In the genomic region with DNA sequence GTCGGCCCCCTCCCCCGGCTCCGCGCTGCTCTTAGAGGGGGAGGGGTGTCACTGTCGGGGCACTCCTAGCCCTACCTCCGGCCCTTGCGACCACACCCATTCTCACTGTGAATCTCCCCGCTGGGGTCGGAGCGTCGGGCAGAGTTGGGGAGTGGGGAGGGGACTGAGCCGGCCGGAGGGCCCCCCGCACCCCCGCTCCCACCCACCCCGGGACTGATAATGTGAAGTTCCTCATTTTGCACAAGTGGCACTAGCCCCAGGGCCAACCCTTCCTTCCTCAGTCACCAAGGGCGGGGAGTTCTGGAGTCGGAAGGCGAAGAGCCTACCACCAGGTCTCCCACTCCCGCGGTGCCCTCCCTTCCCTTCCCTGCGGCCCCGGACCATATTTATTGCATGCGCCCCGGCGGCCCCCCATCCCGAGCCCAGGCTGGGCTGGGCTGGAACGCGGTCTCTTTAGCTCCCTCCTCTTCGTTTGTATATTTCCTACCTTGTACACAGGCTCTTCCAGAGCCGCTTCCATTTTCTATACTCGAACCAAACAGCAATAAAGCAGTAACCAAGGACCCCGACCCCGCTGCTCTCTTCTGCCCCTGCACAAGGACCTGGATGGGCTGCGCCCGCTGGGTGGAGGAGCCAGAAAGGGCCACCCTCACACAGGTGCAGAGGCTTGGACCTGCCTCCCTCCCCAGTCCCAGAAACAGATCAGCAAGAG, we compare ENCODE assay signal across 8 cellular contexts. TPM values are rescaled to one million over a fixed set of nuclear protein-coding genes. Genes with fewer than 3 reads are reported as not detected.
DNase-seq lines count a peak whose midpoint lies in the region; ATAC-seq and TF ChIP-seq lines count a peak whose summit lies in the region.

No MANE protein-coding gene starts in this region.

- H3K4me3 ChIP-seq in coronary artery (peak overlapping the region; percentile 69), PC-9 (no peak overlapping the region)

- H3K9me3 Mint-ChIP-seq in nephron = no peaks in the 10 kb centered on the region

- peaks cover 52% of the 10 kb centered on the region for H3K27me3 Mint-ChIP-seq in nephron (ENCODE audit: low read depth)

- peak overlapping the region in 1 of 2 donors; percentile 88 for H3K27ac ChIP-seq in coronary artery
- no peak overlapping the region for H3K27ac ChIP-seq in PC-9

- peaks cover 4% of the 10 kb centered on the region; the same call in 1 of the 2 replicates for H3K4me1 ChIP-seq in PC-9 (replicated peaks; ENCODE audit: insufficient read depth)

- H3K9me2 ChIP-seq in PC-9 (ENCODE audit: insufficient read depth) = no peaks in the 10 kb centered on the region

- CTCF ChIA-PET in PC-9 (lab: Charles Lee) = interaction anchor here (0.7 kb wide), 1 partner anchor 256 kb away, joined by 3 read pairs; no protein-coding TSS in a partner anchor

- ATAC-seq in GM19324 (IDR thresholded peaks at IDR 0.05; ENCODE audit: low FRiP score, unreplicated experiment) = no peak

- peak overlapping the region; percentile 83 to 95 (median 93) for H3K27ac Mint-ChIP-seq in nephron

- H4K20me1 ChIP-seq in PC-9 (ENCODE audit: insufficient read depth) = no peaks in the 10 kb centered on the region; the same call in 1 of the 2 replicates

- no peak for TF ChIP-seq CTCF in coronary artery (IDR thresholded peaks at IDR 0.05)
- no peak for TF ChIP-seq CTCF in nephron (IDR thresholded peaks at IDR 0.05; ENCODE audit: unreplicated experiment in 3 of 3)
- TF ChIP-seq CTCF in PC-9 (conservative IDR thresholded peaks at IDR 0.05) = no peak

- no TSS peak for BruUV-seq in PC-9 (replicated peaks; lab: Mats Ljungman, UMichigan)

- no peak overlapping the region for H3K4me2 ChIP-seq in PC-9

- H3F3A ChIP-seq in PC-9 (ENCODE audit: insufficient read depth, low read depth) = peaks cover 7% of the 10 kb centered on the region; the same call in 1 of the 2 replicates

- peaks cover 47% of the 10 kb centered on the region for H3K36me3 Mint-ChIP-seq in nephron (ENCODE audit: low read depth)

- no peaks in the 10 kb centered on the region for H3K36me3 ChIP-seq in PC-9 (ENCODE audit: low read depth)

- no peaks in the 10 kb centered on the region for H3K79me2 ChIP-seq in PC-9 (ENCODE audit: low read depth)

- H3K9me3 ChIP-seq in PC-9 (ENCODE audit: insufficient read depth, low read depth) = no peaks in the 10 kb centered on the region

- POLR2A ChIA-PET in PC-9 (lab: Charles Lee; ENCODE audit: unreplicated experiment) = interaction anchor here (0.7 kb wide), 1 partner anchor 141 kb away, joined by 4 read pairs; no protein-coding TSS in a partner anchor

- H3K4me3 Mint-ChIP-seq in nephron = peak overlapping the region; percentile 81 to 86 (median 82)

- DNase-seq in CD1c-positive myeloid dendritic cell (ENCODE audit: extremely low spot score) (peak; percentile 77), Kasumi-1 (lab: John Stamatoyannopoulos, UW) (peak; percentile 68 to 77), coronary artery (ENCODE audit: low spot score) (no peak), medulla oblongata (ENCODE audit: extremely low spot score) (no peak), NK-92 (lab: John Stamatoyannopoulos, UW; ENCODE audit: unreplicated experiment) (no peak), PC-9 (no peak)

- peaks cover 45% of the 10 kb centered on the region for H3K4me1 Mint-ChIP-seq in nephron

- intact Hi-C loops in PC-9 (cut with micrococcal nuclease; ENCODE audit: unreplicated experiment) = no loop called here

- H2AFZ ChIP-seq in PC-9 = no peak overlapping the region

- no peaks in the 10 kb centered on the region for H3K27me3 ChIP-seq in PC-9 (ENCODE audit: insufficient read depth, low read depth)

RNA-seq across cellular contexts. Expression of gene HIC1, which starts 4.4 kb away (rescaled TPM):
- 0.63 and 1.6 TPM in 2 replicates for total RNA-seq in PC-9 (2021)

RNA-seq across cellular contexts. Expression of gene OVCA2, which starts 17.5 kb away (rescaled TPM):
- total RNA-seq in PC-9 (2021) = 34.4 and 35.4 TPM in 2 replicates

RNA-seq across cellular contexts. Expression of gene DPH1, which starts 29.3 kb away (rescaled TPM):
- 36.7 and 44.9 TPM in 2 replicates for total RNA-seq in PC-9 (2021)

RNA-seq across cellular contexts. Expression of gene RTN4RL1, which starts 34.1 kb away (rescaled TPM):
- 0.13 and 0.35 TPM in 2 replicates for total RNA-seq in PC-9 (2021)

Comparison
In these comparisons a context has a peak if more than half of its experiments do, and no peak if none do; other contexts are left out.
1. DNase-seq: peak in CD1c-positive myeloid dendritic cell (single experiment) and Kasumi-1 (2 of 2); none in coronary artery (single experiment), medulla oblongata (single experiment), NK-92 (single experiment) and PC-9 (0 of 2).